Comparison of ENCODE assay signal across 35 cellular contexts in genomic region chr20:20005381-20005780, GRCh38. TPM values are rescaled to one million over a fixed set of nuclear protein-coding genes. Genes with fewer than 3 reads are reported as not detected.
"Had no signal": no experiment of that assay in that cellular context is flagged by ENCODE, and none has a peak within 500 bp of the region (broad histone marks: within the 10 kb centered on the region; RNA-seq: fewer than 3 reads in every experiment).

No MANE protein-coding gene starts in this region.

- DNase-seq: activated CD4-positive, alpha-beta memory T cell treated with anti-CD3 and anti-CD28 coated beads for 36 hours; activated CD4-positive, alpha-beta T cell treated with anti-CD3 and anti-CD28 coated beads, Interleukin-2, amount 10 ng/mL, durations not matched to agents 24 days and 14 days; activated CD4-positive, CD25-positive, alpha-beta regulatory T cell treated with anti-CD3 and anti-CD28 coated beads, Interleukin-2, amount 50 U/mL, for 72 hours; activated CD8-positive, alpha-beta memory T cell treated with anti-CD3 and anti-CD28 coated beads, Interleukin-2, amount 50 U/mL, for 4 hours; activated effector memory CD4-positive, alpha-beta T cell treated with anti-CD3 and anti-CD28 coated beads, Interleukin-2, amount 50 U/mL, for 16 hours; activated naive CD4-positive, alpha-beta T cell treated with anti-CD3 and anti-CD28 coated beads for 36 hours; activated naive CD8-positive, alpha-beta T cell treated with anti-CD3 and anti-CD28 coated beads for 36 hours; activated T-cell treated with anti-CD3 and anti-CD28 coated beads, Interleukin-2, amount 50 U/mL, for 1 hour; adrenal gland; brain microvascular endothelial cell; cortex of kidney; foreskin keratinocyte; heart left ventricle; hypothalamus; immature natural killer cell; kidney; left colon; naive B cell; ovary; retina; stimulated activated CD4-positive, alpha-beta T cell treated with anti-CD3 and anti-CD28 coated beads, Interleukin-12 subunit alpha, Interleukin-12 subunit beta, amount 100 ng/mL, for 4 hours; stimulated activated CD4-positive, alpha-beta T cell treated with anti-CD3 and anti-CD28 coated beads, Interleukin-4, amount 100 ng/mL, for 1 hour; stimulated activated naive CD8-positive, alpha-beta T cell treated with anti-CD3 and anti-CD28 coated beads, Interleukin-15, amount 100 ng/mL, for 72 hours; T1000 had no signal

- H3K4me3 ChIP-seq: adrenal gland, ascending aorta, esophagus muscularis mucosa, heart left ventricle, ovary, prostate gland, skin epidermis, suprapubic skin, tibial nerve had no signal

- H3K27me3 ChIP-seq: adrenal gland, ascending aorta, brain microvascular endothelial cell, esophagus muscularis mucosa, foreskin keratinocyte, heart left ventricle, ovary, suprapubic skin, tibial nerve had no signal

- H3K9me3 ChIP-seq: adrenal gland, ascending aorta, esophagus muscularis mucosa, heart left ventricle, ovary, prostate gland, suprapubic skin, tibial nerve had no signal

- H3K4me1 ChIP-seq: prostate gland had no signal

- H3K27ac Mint-ChIP-seq: activated CD4-positive, alpha-beta memory T cell treated with anti-CD3 and anti-CD28 coated beads for 36 hours; activated CD4-positive, alpha-beta T cell treated with anti-CD3 and anti-CD28 coated beads, Interleukin-2, amount 10 ng/mL, durations not matched to agents 24 days and 14 days; activated naive CD4-positive, alpha-beta T cell treated with anti-CD3 and anti-CD28 coated beads for 36 hours; activated naive CD8-positive, alpha-beta T cell treated with anti-CD3 and anti-CD28 coated beads for 36 hours; activated T-helper 1 cell treated with anti-CD3 and anti-CD28 coated beads, Interleukin-12 subunit alpha, Interleukin-12 subunit beta, Interleukin-2, Interleukin-4 antibody, amounts not matched to agents 30 ng/mL and 10 ng/mL and 1 ng/mL, durations not matched to agents 14 hours and 24 hours and 36 hours; immature natural killer cell; mesothelial cell of epicardium; stimulated activated effector memory CD8-positive, alpha-beta T cell treated with anti-CD3 and anti-CD28 coated beads, Interleukin-12 subunit alpha, Interleukin-12 subunit beta, amount 100 ng/mL, for 72 hours; stimulated activated naive CD8-positive, alpha-beta T cell treated with anti-CD3 and anti-CD28 coated beads, Interleukin-15, amount 100 ng/mL, for 72 hours had no signal

- H3K27ac ChIP-seq: adrenal gland, brain microvascular endothelial cell, esophagus muscularis mucosa, foreskin keratinocyte, heart left ventricle, ovary, prostate gland, skin epidermis, suprapubic skin had no signal

- ATAC-seq: foreskin keratinocyte; heart left ventricle; sciatic nerve; stimulated activated effector memory CD8-positive, alpha-beta T cell treated with anti-CD3 and anti-CD28 coated beads, Interleukin-12 subunit alpha, Interleukin-12 subunit beta, amount 100 ng/mL, for 72 hours; stimulated activated naive CD8-positive, alpha-beta T cell treated with anti-CD3 and anti-CD28 coated beads, Interleukin-15, amount 100 ng/mL, for 72 hours had no signal

- H3K4me3 Mint-ChIP-seq: activated CD4-positive, alpha-beta memory T cell treated with anti-CD3 and anti-CD28 coated beads for 36 hours; activated CD4-positive, alpha-beta T cell treated with anti-CD3 and anti-CD28 coated beads, Interleukin-2, amount 10 ng/mL, durations not matched to agents 24 days and 14 days; activated naive CD4-positive, alpha-beta T cell treated with anti-CD3 and anti-CD28 coated beads for 36 hours; activated naive CD8-positive, alpha-beta T cell treated with anti-CD3 and anti-CD28 coated beads for 36 hours; activated T-helper 1 cell treated with anti-CD3 and anti-CD28 coated beads, Interleukin-12 subunit alpha, Interleukin-12 subunit beta, Interleukin-2, Interleukin-4 antibody, amounts not matched to agents 30 ng/mL and 10 ng/mL and 1 ng/mL, durations not matched to agents 14 hours and 24 hours and 36 hours; immature natural killer cell; mesothelial cell of epicardium; stimulated activated effector memory CD8-positive, alpha-beta T cell treated with anti-CD3 and anti-CD28 coated beads, Interleukin-12 subunit alpha, Interleukin-12 subunit beta, amount 100 ng/mL, for 72 hours; stimulated activated naive CD8-positive, alpha-beta T cell treated with anti-CD3 and anti-CD28 coated beads, Interleukin-15, amount 100 ng/mL, for 72 hours had no signal

- H3K36me3 Mint-ChIP-seq: activated CD4-positive, alpha-beta memory T cell treated with anti-CD3 and anti-CD28 coated beads for 36 hours; immature natural killer cell; naive B cell; stimulated activated effector memory CD8-positive, alpha-beta T cell treated with anti-CD3 and anti-CD28 coated beads, Interleukin-12 subunit alpha, Interleukin-12 subunit beta, amount 100 ng/mL, for 72 hours had no signal

- H3K9me3 Mint-ChIP-seq: activated CD4-positive, alpha-beta memory T cell treated with anti-CD3 and anti-CD28 coated beads for 36 hours; activated CD4-positive, alpha-beta T cell treated with anti-CD3 and anti-CD28 coated beads, Interleukin-2, amount 10 ng/mL, durations not matched to agents 24 days and 14 days; activated naive CD4-positive, alpha-beta T cell treated with anti-CD3 and anti-CD28 coated beads for 36 hours; activated naive CD8-positive, alpha-beta T cell treated with anti-CD3 and anti-CD28 coated beads for 36 hours; activated T-helper 1 cell treated with anti-CD3 and anti-CD28 coated beads, Interleukin-12 subunit alpha, Interleukin-12 subunit beta, Interleukin-2, Interleukin-4 antibody, amounts not matched to agents 30 ng/mL and 10 ng/mL and 1 ng/mL, durations not matched to agents 14 hours and 24 hours and 36 hours; immature natural killer cell; mesothelial cell of epicardium; naive B cell; stimulated activated effector memory CD8-positive, alpha-beta T cell treated with anti-CD3 and anti-CD28 coated beads, Interleukin-12 subunit alpha, Interleukin-12 subunit beta, amount 100 ng/mL, for 72 hours; stimulated activated naive CD8-positive, alpha-beta T cell treated with anti-CD3 and anti-CD28 coated beads, Interleukin-15, amount 100 ng/mL, for 72 hours had no signal

- H3K36me3 ChIP-seq: ovary, prostate gland had no signal

RNA-seq across cellular contexts. Expression of gene CFAP61, which starts 47.0 kb away (rescaled TPM):
- total RNA-seq: activated CD4-positive, alpha-beta memory T cell treated with anti-CD3 and anti-CD28 coated beads for 36 hours; activated CD4-positive, alpha-beta T cell treated with anti-CD3 and anti-CD28 coated beads, Interleukin-2, amount 10 ng/mL, durations not matched to agents 24 days and 14 days; activated naive CD4-positive, alpha-beta T cell treated with anti-CD3 and anti-CD28 coated beads for 36 hours; activated naive CD8-positive, alpha-beta T cell treated with anti-CD3 and anti-CD28 coated beads for 36 hours; activated T-helper 1 cell treated with anti-CD3 and anti-CD28 coated beads, Interleukin-12 subunit alpha, Interleukin-12 subunit beta, Interleukin-2, Interleukin-4 antibody, amounts not matched to agents 30 ng/mL and 10 ng/mL and 1 ng/mL, durations not matched to agents 14 hours and 24 hours and 36 hours; ascending aorta; chondrocyte; esophagus muscularis mucosa; foreskin keratinocyte had no signal
